ENCODE assay signal across 13 cellular contexts in the genomic region with DNA sequence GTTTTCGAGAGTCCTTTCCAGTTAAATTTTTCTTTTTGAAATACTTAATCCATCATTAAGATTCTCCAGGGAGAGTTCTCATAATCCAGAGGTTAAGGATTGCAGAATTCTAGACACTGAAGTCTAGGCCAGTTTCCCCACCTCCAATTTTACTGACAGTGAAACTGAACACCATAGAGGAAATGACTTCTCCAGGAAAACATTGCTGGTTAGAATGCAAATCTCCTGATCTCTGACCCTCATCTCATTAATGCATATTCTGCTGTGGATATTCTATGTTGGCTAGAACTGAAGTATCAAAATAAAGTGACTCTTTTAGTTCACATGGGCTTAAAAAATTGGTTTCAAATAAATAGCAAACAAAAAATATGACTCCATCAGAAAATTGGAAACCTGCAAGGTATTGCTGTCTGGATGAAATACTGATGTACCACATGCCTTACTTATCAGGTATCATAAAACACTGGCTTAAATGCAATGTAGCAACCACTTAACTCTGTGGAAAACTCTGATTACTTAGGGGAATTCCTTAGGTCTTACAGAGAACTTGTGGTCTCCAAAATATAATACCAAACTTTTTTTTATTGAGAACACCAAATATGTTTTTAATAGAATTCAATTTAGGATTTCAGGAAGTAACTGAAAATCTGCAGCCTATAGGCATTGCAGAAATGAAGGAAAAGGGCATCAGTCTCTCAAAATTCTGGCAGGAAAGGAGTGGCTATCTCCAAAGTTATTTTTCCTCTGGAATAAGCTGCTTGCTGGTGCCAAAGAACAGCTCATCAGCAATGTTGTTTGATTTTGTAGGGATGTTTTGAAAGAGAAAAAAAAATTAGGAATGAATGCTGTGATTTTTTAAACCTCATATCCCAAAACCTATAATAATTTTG.
DNase-seq lines count a peak whose midpoint lies in the region; ATAC-seq, FAIRE-seq and TF ChIP-seq lines count a peak whose summit lies in the region.
"Had no signal": no experiment of that assay in that cellular context is flagged by ENCODE, and none has a peak within 500 bp of the region (broad histone marks: within the 10 kb centered on the region; RNA-seq: fewer than 3 reads in every experiment).

No MANE protein-coding gene starts in this region.

- no peaks in the 10 kb centered on the region for H3K9me2 ChIP-seq in hepatocyte (replicated peaks; ENCODE audit: insufficient read depth)

- no peaks in the 10 kb centered on the region for H4K20me1 ChIP-seq in hepatocyte (ENCODE audit: insufficient read depth, poor library complexity, severe bottlenecking)

- peak overlapping the region; percentile 62 for H3K4me2 ChIP-seq in A549
- H3K4me2 ChIP-seq in hepatocyte: no peak overlapping the region

- no peak overlapping the region for H2AFZ ChIP-seq in hepatocyte

- no peaks in the 10 kb centered on the region for H3K79me2 ChIP-seq in hepatocyte

- no peaks in the 10 kb centered on the region for H3K27me3 ChIP-seq in hepatocyte
- H3K27me3 ChIP-seq in WERI-Rb-1 (ENCODE audit: insufficient read depth, low read depth, severe bottlenecking): no peaks in the 10 kb centered on the region

- 74% methylated on average over 1 of the region's 1 CpG for WGBS in A549 (ENCODE audit: missing lambda C conversion rate)
- 88% methylated on average over 1 of the region's 1 CpG for WGBS in hepatocyte (ENCODE audit: low lambda C conversion rate, missing lambda C conversion rate)

- ATAC-seq in A549: no peak
- ATAC-seq: stimulated activated effector memory CD8-positive, alpha-beta T cell treated with anti-CD3 and anti-CD28 coated beads, Interleukin-12 subunit alpha, Interleukin-12 subunit beta, amount 100 ng/mL, for 72 hours had no signal

- H3K27ac ChIP-seq in A549 (peak overlapping the region; percentile 78 to 83; a peak in 5 of 6 replicates), HEK293 (ENCODE audit: extremely low read depth, low read depth, low read length) (no peak overlapping the region), hepatocyte (peak overlapping the region; percentile 64), WERI-Rb-1 (no peak overlapping the region)

- H3K4me3 ChIP-seq in A549 (no peak overlapping the region), HEK293 (ENCODE audit: low read depth, low read length) (no peak overlapping the region), astrocyte of the spinal cord (ENCODE audit: low read depth, low read length) (no peak overlapping the region), hepatocyte (no peak overlapping the region), WERI-Rb-1 (ENCODE audit: low read depth, low read length) (no peak overlapping the region)

- CTCF ChIA-PET in A549 (lab: Yijun Ruan, JAX) (interaction anchor here (0.6 to 5.7 kb wide), 9 partner anchors 16 to 125 kb away, joined by 3 to 35 read pairs (median 4); a partner anchor contains a TSS), HEK293 (lab: Yijun Ruan, JAX) (interaction anchor here (1.2 kb wide), 1 partner anchor 16 kb away, joined by 4 read pairs; no protein-coding TSS in a partner anchor)

- TF ChIP-seq POLR2A in A549 (IDR thresholded peaks at IDR 0.05; ENCODE audit: low read length): no peak

- POLR2A ChIA-PET in A549 (lab: Yijun Ruan, JAX): interaction anchor here (1.2 to 1.9 kb wide), 3 partner anchors 37 to 105 kb away, joined by 5 to 19 read pairs (median 5); a partner anchor contains a TSS
- POLR2A ChIA-PET in HEK293 (lab: Yijun Ruan, JAX): interaction anchor here (1.4 kb wide), 1 partner anchor 105 kb away, joined by 5 read pairs; a partner anchor contains a TSS

- no peak for TF ChIP-seq EP300 in A549 (IDR thresholded peaks at IDR 0.05)

- TF ChIP-seq RAD21 in A549 (conservative IDR thresholded peaks at IDR 0.05 in 1 of 2, IDR thresholded peaks at IDR 0.05 in 1 of 2): no peak

- no peak for FAIRE-seq in A549 (lab: Jason Lieb, UNC)

- TF ChIP-seq CTCF in A549 (IDR thresholded peaks at IDR 0.05) (no peak), HEK293 (tag by site-specific recombination; IDR thresholded peaks at IDR 0.05) (no peak), astrocyte of the spinal cord (IDR thresholded peaks at IDR 0.05; ENCODE audit: low read depth, low read length) (no peak), hepatocyte (IDR thresholded peaks at IDR 0.05; ENCODE audit: poor library complexity) (no peak), WERI-Rb-1 (IDR thresholded peaks at IDR 0.05; ENCODE audit: low read depth, low read length) (no peak)

- no peaks in the 10 kb centered on the region for H3K36me3 ChIP-seq in HEK293 (ENCODE audit: control insufficient read depth in 2 of 2, insufficient read depth in 1 of 2, low read length in 2 of 2)
- H3K36me3 ChIP-seq in hepatocyte (replicated peaks; ENCODE audit: insufficient read depth, low read depth): no peaks in the 10 kb centered on the region
- no peaks in the 10 kb centered on the region for H3K36me3 ChIP-seq in WERI-Rb-1

- DNase-seq in A549 (ENCODE audit: low read depth in 1 of 2, low spot score in 1 of 2): no peak
- DNase-seq in astrocyte of the spinal cord (ENCODE audit: low read depth, low spot score): peak; percentile 55
- no peak for DNase-seq in hepatocyte (ENCODE audit: low spot score)
- DNase-seq in HUDEP-2 (lab: John Stamatoyannopoulos, UW; ENCODE audit: unreplicated experiment in 76 of 76): no peak
- no peak for DNase-seq in WERI-Rb-1
- DNase-seq in cerebellum (ENCODE audit: low spot score): no peak
- no peak for DNase-seq in activated naive CD4-positive, alpha-beta T cell treated with Interleukin-2 at 50 U/mL for 16 hours
- DNase-seq: AML-193; NCI-H146; posterior cingulate gyrus; stimulated activated CD4-positive, alpha-beta T cell treated with anti-CD3 and anti-CD28 coated beads, Interleukin-2, amount 100 ng/mL, for 48 hours had no signal

- H3K9me3 ChIP-seq in A549 (no peaks in the 10 kb centered on the region), HEK293 (ENCODE audit: control insufficient read depth, insufficient read depth, low read depth, low read length) (no peaks in the 10 kb centered on the region), hepatocyte (ENCODE audit: low read depth) (no peaks in the 10 kb centered on the region), WERI-Rb-1 (ENCODE audit: severe bottlenecking) (no peaks in the 10 kb centered on the region)

- in situ Hi-C loops in astrocyte of the spinal cord (cut with HindIII; ENCODE audit: low sequenced_read_pairs): no loop called here

- H3K4me1 ChIP-seq in A549 (peaks cover 63% of the 10 kb centered on the region), HEK293 (ENCODE audit: control insufficient read depth, insufficient read depth, low read length) (peaks cover 10% of the 10 kb centered on the region), hepatocyte (ENCODE audit: insufficient read depth) (peaks cover 28% of the 10 kb centered on the region)

TF ChIP-seq in A549, 52 proteins besides CTCF, POLR2A, EP300 and RAD21:
- TF ChIP-seq EHF (CRISPR knock-in tag; IDR thresholded peaks at IDR 0.05) (no peak), JUN (IDR thresholded peaks at IDR 0.05) (no peak), HEYL (CRISPR knock-in tag; IDR thresholded peaks at IDR 0.05) (no peak), RCOR1 (IDR thresholded peaks at IDR 0.05; ENCODE audit: low read depth, low read length) (no peak), TFCP2L1 (CRISPR knock-in tag; IDR thresholded peaks at IDR 0.05) (no peak), FOSL2 (IDR thresholded peaks at IDR 0.05) (no peak), FOSL2 (CRISPR knock-in tag; IDR thresholded peaks at IDR 0.05) (no peak), RFX5 (IDR thresholded peaks at IDR 0.05) (no peak), ZSCAN20 (CRISPR knock-in tag; IDR thresholded peaks at IDR 0.05) (no peak), PHF8 (IDR thresholded peaks at IDR 0.05; ENCODE audit: borderline replicate concordance, low read depth) (no peak)

TF ChIP-seq in HEK293, 187 proteins besides CTCF, POLR2A, EP300 and RAD21:
- TF ChIP-seq, protein P1, sequence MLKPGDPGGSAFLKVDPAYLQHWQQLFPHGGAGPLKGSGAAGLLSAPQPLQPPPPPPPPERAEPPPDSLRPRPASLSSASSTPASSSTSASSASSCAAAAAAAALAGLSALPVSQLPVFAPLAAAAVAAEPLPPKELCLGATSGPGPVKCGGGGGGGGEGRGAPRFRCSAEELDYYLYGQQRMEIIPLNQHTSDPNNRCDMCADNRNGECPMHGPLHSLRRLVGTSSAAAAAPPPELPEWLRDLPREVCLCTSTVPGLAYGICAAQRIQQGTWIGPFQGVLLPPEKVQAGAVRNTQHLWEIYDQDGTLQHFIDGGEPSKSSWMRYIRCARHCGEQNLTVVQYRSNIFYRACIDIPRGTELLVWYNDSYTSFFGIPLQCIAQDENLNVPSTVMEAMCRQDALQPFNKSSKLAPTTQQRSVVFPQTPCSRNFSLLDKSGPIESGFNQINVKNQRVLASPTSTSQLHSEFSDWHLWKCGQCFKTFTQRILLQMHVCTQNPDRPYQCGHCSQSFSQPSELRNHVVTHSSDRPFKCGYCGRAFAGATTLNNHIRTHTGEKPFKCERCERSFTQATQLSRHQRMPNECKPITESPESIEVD (tag by site-specific recombination; IDR thresholded peaks at IDR 0.05): 0 out of 2 replicates have a peak, but pooled peaks have one; percentile 7
- TF ChIP-seq, protein P2, sequence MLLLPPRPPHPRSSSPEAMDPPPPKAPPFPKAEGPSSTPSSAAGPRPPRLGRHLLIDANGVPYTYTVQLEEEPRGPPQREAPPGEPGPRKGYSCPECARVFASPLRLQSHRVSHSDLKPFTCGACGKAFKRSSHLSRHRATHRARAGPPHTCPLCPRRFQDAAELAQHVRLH (tag by site-specific recombination; IDR thresholded peaks at IDR 0.05): no peak

Comparison
In these comparisons a context has a peak if more than half of its experiments do, and no peak if none do; other contexts are left out.
1. H3K27ac ChIP-seq: peak in A549 (2 of 2) and hepatocyte (single experiment); none in HEK293 (single experiment) and WERI-Rb-1 (single experiment).